ENCODE assay signal across 1 cellular context in the genomic region with DNA sequence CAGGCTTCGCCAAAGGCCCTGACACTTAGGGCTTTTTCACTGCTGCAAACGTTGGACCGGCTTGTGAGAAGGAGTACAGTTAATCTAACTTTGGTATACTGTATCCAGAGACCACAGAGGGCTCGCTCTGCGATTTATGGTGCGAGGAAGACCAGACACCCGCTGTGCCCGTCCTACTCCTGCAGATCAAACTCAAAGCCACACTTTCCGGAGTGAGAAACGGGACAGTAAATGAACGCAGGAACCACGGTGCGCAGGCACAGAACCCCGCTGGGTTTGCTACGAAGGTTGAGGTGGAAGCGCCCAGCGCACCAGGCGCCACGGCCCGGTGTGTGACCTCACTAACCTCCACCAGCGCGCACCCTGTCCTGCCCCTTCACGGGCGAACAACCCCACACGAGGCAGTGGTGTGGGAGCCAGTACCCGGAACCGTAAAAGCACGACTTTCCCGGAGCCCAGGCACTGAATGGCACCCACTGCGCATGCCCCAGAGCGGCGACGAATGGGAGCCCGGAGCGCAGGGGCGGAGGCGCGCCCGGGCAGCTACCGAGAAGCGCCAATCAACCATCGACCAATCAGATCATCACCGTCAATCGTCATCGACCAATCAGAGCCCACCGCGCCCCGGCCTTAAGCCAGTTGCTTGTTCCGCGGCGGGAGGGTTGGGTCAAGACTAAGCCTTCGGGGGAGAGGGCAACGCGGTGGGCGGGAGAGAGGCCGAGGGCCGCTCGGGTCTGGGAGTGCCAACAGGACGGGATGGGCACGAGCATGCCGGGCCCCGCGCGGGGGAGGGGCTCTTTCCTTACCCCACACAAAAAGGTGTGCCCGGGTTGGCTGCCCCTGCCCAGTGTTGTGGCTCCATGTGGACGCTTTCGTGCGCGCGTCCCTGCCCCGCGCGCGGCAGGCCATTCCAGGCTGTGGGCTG.
TF ChIP-seq lines count a peak whose summit lies in the region.

No MANE protein-coding gene starts in this region.

TF ChIP-seq in HepG2, 621 proteins besides CTCF, POLR2A, EP300 and RAD21 (continued from another document and continues in another):
- TF ChIP-seq PRDM15 (CRISPR knock-in tag; IDR thresholded peaks at IDR 0.05) (no peak), RFXAP (CRISPR knock-in tag; IDR thresholded peaks at IDR 0.05; ENCODE audit: borderline replicate concordance) (peak; percentile 95), ZMYM4 (CRISPR knock-in tag; IDR thresholded peaks at IDR 0.05) (0 out of 2 replicates have a peak, but pooled peaks have one; percentile 16), SSRP1 (CRISPR knock-in tag; IDR thresholded peaks at IDR 0.05) (no peak), TEF (CRISPR knock-in tag; IDR thresholded peaks at IDR 0.05) (no peak), ATF1 (CRISPR knock-in tag; IDR thresholded peaks at IDR 0.05) (no peak), ZNF616 (CRISPR knock-in tag; IDR thresholded peaks at IDR 0.05; ENCODE audit: low read depth) (no peak), TFAP4 (IDR thresholded peaks at IDR 0.05; ENCODE audit: borderline replicate concordance, low read depth) (no peak), HDAC6 (IDR thresholded peaks at IDR 0.05; ENCODE audit: low read depth, low read length) (no peak), SIX4 (CRISPR knock-in tag; IDR thresholded peaks at IDR 0.05) (no peak), POLR2AphosphoS5 (IDR thresholded peaks at IDR 0.05; ENCODE audit: low read depth, low read length) (peak; percentile 71), ZKSCAN8 (CRISPR knock-in tag; IDR thresholded peaks at IDR 0.05; ENCODE audit: borderline replicate concordance) (no peak), MED13 (CRISPR knock-in tag; IDR thresholded peaks at IDR 0.05) (0 out of 2 replicates have a peak, but pooled peaks have one; percentile 57), ZSCAN22 (CRISPR knock-in tag; IDR thresholded peaks at IDR 0.05) (no peak), CHCHD3 (CRISPR knock-in tag; IDR thresholded peaks at IDR 0.05) (no peak), FIP1L1 (IDR thresholded peaks at IDR 0.05; ENCODE audit: borderline replicate concordance, insufficient read depth, low read depth, low read length) (no peak), NFYC (CRISPR knock-in tag; IDR thresholded peaks at IDR 0.05) (peak; percentile 94), PAX8 (CRISPR knock-in tag; IDR thresholded peaks at IDR 0.05; ENCODE audit: borderline replicate concordance) (no peak), AHR (CRISPR knock-in tag; IDR thresholded peaks at IDR 0.05) (no peak), CEBPG (CRISPR knock-in tag; IDR thresholded peaks at IDR 0.05) (no peak), NFE2L2 (IDR thresholded peaks at IDR 0.05; ENCODE audit: low read length) (no peak), ZNF143 (CRISPR knock-in tag; IDR thresholded peaks at IDR 0.05) (no peak), PAXIP1 (CRISPR knock-in tag; conservative IDR thresholded peaks at IDR 0.05) (peak; percentile 7; the same call in 1 of the 2 replicates), MAF1 (CRISPR knock-in tag; IDR thresholded peaks at IDR 0.05; ENCODE audit: borderline replicate concordance) (no peak)
- TF ChIP-seq, protein P1, sequence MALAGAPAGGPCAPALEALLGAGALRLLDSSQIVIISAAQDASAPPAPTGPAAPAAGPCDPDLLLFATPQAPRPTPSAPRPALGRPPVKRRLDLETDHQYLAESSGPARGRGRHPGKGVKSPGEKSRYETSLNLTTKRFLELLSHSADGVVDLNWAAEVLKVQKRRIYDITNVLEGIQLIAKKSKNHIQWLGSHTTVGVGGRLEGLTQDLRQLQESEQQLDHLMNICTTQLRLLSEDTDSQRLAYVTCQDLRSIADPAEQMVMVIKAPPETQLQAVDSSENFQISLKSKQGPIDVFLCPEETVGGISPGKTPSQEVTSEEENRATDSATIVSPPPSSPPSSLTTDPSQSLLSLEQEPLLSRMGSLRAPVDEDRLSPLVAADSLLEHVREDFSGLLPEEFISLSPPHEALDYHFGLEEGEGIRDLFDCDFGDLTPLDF (CRISPR knock-in tag; IDR thresholded peaks at IDR 0.05), result peak; percentile 79
- TF ChIP-seq, protein P2, sequence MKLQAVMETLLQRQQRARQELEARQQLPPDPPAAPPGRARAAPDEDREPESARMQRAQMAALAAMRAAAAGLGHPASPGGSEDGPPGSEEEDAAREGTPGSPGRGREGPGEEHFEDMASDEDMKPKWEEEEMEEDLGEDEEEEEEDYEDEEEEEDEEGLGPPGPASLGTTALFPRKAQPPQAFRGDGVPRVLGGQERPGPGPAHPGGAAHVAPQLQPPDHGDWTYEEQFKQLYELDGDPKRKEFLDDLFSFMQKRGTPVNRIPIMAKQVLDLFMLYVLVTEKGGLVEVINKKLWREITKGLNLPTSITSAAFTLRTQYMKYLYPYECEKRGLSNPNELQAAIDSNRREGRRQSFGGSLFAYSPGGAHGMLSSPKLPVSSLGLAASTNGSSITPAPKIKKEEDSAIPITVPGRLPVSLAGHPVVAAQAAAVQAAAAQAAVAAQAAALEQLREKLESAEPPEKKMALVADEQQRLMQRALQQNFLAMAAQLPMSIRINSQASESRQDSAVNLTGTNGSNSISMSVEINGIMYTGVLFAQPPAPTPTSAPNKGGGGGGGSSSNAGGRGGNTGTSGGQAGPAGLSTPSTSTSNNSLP (IDR thresholded peaks at IDR 0.05; ENCODE audit: low read depth, low read length), result no peak
- TF ChIP-seq, protein P3, sequence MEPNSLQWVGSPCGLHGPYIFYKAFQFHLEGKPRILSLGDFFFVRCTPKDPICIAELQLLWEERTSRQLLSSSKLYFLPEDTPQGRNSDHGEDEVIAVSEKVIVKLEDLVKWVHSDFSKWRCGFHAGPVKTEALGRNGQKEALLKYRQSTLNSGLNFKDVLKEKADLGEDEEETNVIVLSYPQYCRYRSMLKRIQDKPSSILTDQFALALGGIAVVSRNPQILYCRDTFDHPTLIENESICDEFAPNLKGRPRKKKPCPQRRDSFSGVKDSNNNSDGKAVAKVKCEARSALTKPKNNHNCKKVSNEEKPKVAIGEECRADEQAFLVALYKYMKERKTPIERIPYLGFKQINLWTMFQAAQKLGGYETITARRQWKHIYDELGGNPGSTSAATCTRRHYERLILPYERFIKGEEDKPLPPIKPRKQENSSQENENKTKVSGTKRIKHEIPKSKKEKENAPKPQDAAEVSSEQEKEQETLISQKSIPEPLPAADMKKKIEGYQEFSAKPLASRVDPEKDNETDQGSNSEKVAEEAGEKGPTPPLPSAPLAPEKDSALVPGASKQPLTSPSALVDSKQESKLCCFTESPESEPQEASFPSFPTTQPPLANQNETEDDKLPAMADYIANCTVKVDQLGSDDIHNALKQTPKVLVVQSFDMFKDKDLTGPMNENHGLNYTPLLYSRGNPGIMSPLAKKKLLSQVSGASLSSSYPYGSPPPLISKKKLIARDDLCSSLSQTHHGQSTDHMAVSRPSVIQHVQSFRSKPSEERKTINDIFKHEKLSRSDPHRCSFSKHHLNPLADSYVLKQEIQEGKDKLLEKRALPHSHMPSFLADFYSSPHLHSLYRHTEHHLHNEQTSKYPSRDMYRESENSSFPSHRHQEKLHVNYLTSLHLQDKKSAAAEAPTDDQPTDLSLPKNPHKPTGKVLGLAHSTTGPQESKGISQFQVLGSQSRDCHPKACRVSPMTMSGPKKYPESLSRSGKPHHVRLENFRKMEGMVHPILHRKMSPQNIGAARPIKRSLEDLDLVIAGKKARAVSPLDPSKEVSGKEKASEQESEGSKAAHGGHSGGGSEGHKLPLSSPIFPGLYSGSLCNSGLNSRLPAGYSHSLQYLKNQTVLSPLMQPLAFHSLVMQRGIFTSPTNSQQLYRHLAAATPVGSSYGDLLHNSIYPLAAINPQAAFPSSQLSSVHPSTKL (CRISPR knock-in tag; IDR thresholded peaks at IDR 0.05), result no peak
- TF ChIP-seq, protein P4, sequence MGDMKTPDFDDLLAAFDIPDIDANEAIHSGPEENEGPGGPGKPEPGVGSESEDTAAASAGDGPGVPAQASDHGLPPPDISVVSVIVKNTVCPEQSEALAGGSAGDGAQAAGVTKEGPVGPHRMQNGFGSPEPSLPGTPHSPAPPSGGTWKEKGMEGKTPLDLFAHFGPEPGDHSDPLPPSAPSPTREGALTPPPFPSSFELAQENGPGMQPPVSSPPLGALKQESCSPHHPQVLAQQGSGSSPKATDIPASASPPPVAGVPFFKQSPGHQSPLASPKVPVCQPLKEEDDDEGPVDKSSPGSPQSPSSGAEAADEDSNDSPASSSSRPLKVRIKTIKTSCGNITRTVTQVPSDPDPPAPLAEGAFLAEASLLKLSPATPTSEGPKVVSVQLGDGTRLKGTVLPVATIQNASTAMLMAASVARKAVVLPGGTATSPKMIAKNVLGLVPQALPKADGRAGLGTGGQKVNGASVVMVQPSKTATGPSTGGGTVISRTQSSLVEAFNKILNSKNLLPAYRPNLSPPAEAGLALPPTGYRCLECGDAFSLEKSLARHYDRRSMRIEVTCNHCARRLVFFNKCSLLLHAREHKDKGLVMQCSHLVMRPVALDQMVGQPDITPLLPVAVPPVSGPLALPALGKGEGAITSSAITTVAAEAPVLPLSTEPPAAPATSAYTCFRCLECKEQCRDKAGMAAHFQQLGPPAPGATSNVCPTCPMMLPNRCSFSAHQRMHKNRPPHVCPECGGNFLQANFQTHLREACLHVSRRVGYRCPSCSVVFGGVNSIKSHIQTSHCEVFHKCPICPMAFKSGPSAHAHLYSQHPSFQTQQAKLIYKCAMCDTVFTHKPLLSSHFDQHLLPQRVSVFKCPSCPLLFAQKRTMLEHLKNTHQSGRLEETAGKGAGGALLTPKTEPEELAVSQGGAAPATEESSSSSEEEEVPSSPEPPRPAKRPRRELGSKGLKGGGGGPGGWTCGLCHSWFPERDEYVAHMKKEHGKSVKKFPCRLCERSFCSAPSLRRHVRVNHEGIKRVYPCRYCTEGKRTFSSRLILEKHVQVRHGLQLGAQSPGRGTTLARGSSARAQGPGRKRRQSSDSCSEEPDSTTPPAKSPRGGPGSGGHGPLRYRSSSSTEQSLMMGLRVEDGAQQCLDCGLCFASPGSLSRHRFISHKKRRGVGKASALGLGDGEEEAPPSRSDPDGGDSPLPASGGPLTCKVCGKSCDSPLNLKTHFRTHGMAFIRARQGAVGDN (CRISPR knock-in tag; IDR thresholded peaks at IDR 0.05), result peak; percentile 86
- TF ChIP-seq, protein P5, sequence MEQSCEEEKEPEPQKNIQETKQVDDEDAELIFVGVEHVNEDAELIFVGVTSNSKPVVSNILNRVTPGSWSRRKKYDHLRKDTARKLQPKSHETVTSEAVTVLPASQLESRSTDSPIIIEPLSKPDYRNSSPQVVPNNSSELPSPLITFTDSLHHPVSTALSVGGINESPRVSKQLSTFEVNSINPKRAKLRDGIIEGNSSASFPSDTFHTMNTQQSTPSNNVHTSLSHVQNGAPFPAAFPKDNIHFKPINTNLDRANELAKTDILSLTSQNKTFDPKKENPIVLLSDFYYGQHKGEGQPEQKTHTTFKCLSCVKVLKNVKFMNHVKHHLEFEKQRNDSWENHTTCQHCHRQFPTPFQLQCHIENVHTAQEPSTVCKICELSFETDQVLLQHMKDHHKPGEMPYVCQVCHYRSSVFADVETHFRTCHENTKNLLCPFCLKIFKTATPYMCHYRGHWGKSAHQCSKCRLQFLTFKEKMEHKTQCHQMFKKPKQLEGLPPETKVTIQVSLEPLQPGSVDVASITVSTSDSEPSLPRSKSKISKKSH (CRISPR knock-in tag; IDR thresholded peaks at IDR 0.05; ENCODE audit: borderline replicate concordance), result no peak; the same call in 1 of the 2 replicates
